1 cellular context compared by ENCODE assay signal in the genomic region with DNA sequence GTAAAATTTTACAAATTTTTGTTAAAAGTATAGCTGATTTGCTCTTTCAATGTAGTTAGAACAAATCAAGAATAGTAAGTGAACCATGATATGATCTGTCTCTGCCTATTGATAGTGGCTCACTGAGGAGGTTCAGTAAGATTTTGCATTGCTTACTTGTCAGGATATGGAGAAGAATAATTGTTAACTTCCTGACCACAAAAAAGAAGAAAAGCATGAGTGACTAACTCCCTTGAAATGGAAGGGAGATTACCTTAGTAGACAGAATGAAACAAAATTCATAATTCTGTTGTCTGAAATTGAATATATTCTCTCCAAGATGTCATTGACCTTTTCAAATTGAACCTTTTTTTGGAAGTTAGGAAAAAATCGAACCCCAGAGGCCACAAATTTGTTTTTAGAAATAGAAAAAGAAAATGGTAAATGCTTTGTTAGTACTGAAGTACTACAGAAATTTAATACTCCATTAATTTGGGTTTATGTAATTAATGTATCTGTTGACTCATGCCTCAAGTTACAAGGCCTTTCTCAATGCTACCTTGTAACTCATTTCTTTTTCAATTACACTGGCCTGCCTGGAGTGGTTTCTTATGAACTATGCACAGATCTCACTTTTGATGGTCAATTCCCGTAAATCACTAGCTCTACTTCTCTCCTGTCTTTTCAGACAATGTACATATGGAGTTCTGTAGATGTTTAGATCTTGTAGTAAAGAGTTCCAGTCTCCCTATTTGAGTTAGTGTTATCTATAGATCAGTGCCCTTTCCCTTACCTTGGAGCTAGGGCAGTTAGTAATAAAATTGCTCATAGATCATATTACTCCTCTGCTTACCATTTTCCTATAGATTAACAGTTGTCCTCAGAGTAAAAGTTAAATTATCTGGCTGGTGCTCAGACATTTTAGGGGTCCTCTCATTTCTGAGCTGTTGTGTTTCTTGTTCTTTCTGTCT.
TF ChIP-seq lines count a peak whose summit lies in the region.

No MANE protein-coding gene starts in this region.

TF ChIP-seq in GM23338, 12 proteins besides CTCF, POLR2A, EP300 and RAD21 (continued from another document):
- TF ChIP-seq, protein P1, sequence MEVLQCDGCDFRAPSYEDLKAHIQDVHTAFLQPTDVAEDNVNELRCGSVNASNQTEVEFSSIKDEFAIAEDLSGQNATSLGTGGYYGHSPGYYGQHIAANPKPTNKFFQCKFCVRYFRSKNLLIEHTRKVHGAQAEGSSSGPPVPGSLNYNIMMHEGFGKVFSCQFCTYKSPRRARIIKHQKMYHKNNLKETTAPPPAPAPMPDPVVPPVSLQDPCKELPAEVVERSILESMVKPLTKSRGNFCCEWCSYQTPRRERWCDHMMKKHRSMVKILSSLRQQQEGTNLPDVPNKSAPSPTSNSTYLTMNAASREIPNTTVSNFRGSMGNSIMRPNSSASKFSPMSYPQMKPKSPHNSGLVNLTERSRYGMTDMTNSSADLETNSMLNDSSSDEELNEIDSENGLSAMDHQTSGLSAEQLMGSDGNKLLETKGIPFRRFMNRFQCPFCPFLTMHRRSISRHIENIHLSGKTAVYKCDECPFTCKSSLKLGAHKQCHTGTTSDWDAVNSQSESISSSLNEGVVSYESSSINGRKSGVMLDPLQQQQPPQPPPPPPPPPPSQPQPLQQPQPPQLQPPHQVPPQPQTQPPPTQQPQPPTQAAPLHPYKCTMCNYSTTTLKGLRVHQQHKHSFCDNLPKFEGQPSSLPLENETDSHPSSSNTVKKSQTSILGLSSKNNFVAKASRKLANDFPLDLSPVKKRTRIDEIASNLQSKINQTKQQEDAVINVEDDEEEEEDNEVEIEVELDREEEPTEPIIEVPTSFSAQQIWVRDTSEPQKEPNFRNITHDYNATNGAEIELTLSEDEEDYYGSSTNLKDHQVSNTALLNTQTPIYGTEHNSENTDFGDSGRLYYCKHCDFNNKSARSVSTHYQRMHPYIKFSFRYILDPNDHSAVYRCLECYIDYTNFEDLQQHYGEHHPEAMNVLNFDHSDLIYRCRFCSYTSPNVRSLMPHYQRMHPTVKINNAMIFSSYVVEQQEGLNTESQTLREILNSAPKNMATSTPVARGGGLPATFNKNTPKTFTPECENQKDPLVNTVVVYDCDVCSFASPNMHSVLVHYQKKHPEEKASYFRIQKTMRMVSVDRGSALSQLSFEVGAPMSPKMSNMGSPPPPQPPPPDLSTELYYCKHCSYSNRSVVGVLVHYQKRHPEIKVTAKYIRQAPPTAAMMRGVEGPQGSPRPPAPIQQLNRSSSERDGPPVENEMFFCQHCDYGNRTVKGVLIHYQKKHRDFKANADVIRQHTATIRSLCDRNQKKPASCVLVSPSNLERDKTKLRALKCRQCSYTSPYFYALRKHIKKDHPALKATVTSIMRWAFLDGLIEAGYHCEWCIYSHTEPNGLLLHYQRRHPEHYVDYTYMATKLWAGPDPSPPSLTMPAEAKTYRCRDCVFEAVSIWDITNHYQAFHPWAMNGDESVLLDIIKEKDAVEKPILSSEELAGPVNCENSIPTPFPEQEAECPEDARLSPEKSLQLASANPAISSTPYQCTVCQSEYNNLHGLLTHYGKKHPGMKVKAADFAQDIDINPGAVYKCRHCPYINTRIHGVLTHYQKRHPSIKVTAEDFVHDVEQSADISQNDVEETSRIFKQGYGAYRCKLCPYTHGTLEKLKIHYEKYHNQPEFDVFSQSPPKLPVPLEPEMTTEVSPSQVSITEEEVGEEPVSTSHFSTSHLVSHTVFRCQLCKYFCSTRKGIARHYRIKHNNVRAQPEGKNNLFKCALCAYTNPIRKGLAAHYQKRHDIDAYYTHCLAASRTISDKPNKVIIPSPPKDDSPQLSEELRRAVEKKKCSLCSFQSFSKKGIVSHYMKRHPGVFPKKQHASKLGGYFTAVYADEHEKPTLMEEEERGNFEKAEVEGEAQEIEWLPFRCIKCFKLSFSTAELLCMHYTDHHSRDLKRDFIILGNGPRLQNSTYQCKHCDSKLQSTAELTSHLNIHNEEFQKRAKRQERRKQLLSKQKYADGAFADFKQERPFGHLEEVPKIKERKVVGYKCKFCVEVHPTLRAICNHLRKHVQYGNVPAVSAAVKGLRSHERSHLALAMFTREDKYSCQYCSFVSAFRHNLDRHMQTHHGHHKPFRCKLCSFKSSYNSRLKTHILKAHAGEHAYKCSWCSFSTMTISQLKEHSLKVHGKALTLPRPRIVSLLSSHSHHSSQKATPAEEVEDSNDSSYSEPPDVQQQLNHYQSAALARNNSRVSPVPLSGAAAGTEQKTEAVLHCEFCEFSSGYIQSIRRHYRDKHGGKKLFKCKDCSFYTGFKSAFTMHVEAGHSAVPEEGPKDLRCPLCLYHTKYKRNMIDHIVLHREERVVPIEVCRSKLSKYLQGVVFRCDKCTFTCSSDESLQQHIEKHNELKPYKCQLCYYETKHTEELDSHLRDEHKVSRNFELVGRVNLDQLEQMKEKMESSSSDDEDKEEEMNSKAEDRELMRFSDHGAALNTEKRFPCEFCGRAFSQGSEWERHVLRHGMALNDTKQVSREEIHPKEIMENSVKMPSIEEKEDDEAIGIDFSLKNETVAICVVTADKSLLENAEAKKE (CRISPR knock-in tag; IDR thresholded peaks at IDR 0.05): no peak
- TF ChIP-seq REST (IDR thresholded peaks at IDR 0.05; ENCODE audit: unreplicated experiment) (no peak), POLR2AphosphoS5 (IDR thresholded peaks at IDR 0.05; ENCODE audit: low read depth) (no peak), ZNF331 (CRISPR knock-in tag; IDR thresholded peaks at IDR 0.05; ENCODE audit: low read depth) (no peak), CREB1 (CRISPR knock-in tag; IDR thresholded peaks at IDR 0.05; ENCODE audit: low read depth) (no peak), NANOG (IDR thresholded peaks at IDR 0.05; ENCODE audit: borderline replicate concordance) (no peak), EZH2 (IDR thresholded peaks at IDR 0.05; ENCODE audit: low read depth, unreplicated experiment) (no peak)
- TF ChIP-seq, protein P2, sequence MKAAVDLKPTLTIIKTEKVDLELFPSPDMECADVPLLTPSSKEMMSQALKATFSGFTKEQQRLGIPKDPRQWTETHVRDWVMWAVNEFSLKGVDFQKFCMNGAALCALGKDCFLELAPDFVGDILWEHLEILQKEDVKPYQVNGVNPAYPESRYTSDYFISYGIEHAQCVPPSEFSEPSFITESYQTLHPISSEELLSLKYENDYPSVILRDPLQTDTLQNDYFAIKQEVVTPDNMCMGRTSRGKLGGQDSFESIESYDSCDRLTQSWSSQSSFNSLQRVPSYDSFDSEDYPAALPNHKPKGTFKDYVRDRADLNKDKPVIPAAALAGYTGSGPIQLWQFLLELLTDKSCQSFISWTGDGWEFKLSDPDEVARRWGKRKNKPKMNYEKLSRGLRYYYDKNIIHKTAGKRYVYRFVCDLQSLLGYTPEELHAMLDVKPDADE (IDR thresholded peaks at IDR 0.05): no peak
